ENCODE assay signal across 8 cellular contexts in genomic region chr1:26529655-26530539, GRCh38. TPM values are rescaled to one million over a fixed set of nuclear protein-coding genes. Genes with fewer than 3 reads are reported as not detected.
A peak's percentile ranks its signal among the peaks of the same experiment; 100 is the strongest.
DNase-seq lines count a peak whose midpoint lies in the region; ATAC-seq and TF ChIP-seq lines count a peak whose summit lies in the region.

Gene RPS6KA1, plus strand, starts transcription at chr1:26529761. Its CDS starts 160 bp downstream, at chr1:26529921.

- H3K27me3 Mint-ChIP-seq in activated naive CD4-positive, alpha-beta T cell treated with anti-CD3 and anti-CD28 coated beads, Interleukin-2, amount 50 U/mL, for 24 hours: no peaks in the 10 kb centered on the region

- H3K4me3 ChIP-seq in DND-41 (ENCODE audit: low read depth in 1 of 2, low read length in 2 of 2): peak within 1 kb of the TSS; percentile 33 to 69; a peak in 3 of 4 replicates
- H3K4me3 ChIP-seq in SJSA1: peak within 1 kb of the TSS; percentile 99
- H3K4me3 ChIP-seq in upper lobe of left lung: peak within 1 kb of the TSS; percentile 46 to 97 (median 90)

- H3K9me3 ChIP-seq in DND-41 (ENCODE audit: insufficient read depth, low read length, severe bottlenecking) (no peaks in the 10 kb centered on the region), SJSA1 (replicated peaks) (no peaks in the 10 kb centered on the region), upper lobe of left lung (no peaks in the 10 kb centered on the region)

- intact Hi-C loops in head of caudate nucleus (cut with DNase I): no loop called here

- peaks cover 4% of the 10 kb centered on the region; the same call in 1 of the 2 replicates for H4K20me1 ChIP-seq in DND-41 (ENCODE audit: insufficient read depth, low read length)

- peak in 3 of 4 donors; percentile 57 to 89 (median 84) for TF ChIP-seq POLR2A in upper lobe of left lung (IDR thresholded peaks at IDR 0.05)

- H3K4me1 Mint-ChIP-seq in activated naive CD4-positive, alpha-beta T cell treated with anti-CD3 and anti-CD28 coated beads, Interleukin-2, amount 50 U/mL, for 24 hours: peaks cover 30% of the 10 kb centered on the region

- H3K4me1 ChIP-seq in DND-41 (ENCODE audit: insufficient read depth, low read length): peaks cover 24% of the 10 kb centered on the region
- peaks cover 22% of the 10 kb centered on the region for H3K4me1 ChIP-seq in SJSA1 (replicated peaks)
- peaks cover 32 to 62% (median 48%) of the 10 kb centered on the region in 4 donors for H3K4me1 ChIP-seq in upper lobe of left lung

- H3K36me3 ChIP-seq in DND-41 (ENCODE audit: insufficient read depth, low read length) (no peaks in the 10 kb centered on the region), SJSA1 (peaks cover 6% of the 10 kb centered on the region), upper lobe of left lung (no peaks in the 10 kb centered on the region)

- peak within 1 kb of the TSS; percentile 91 for H2AFZ ChIP-seq in DND-41 (ENCODE audit: low read depth, low read length)

- H3K4me3 Mint-ChIP-seq in activated naive CD4-positive, alpha-beta T cell treated with anti-CD3 and anti-CD28 coated beads, Interleukin-2, amount 50 U/mL, for 24 hours: peak within 1 kb of the TSS; percentile 85

- no peaks in the 10 kb centered on the region for H3K9me3 Mint-ChIP-seq in activated naive CD4-positive, alpha-beta T cell treated with anti-CD3 and anti-CD28 coated beads, Interleukin-2, amount 50 U/mL, for 24 hours

- 4 to 12% methylated on average over 5 to 17 of the region's 90 CpGs for WGBS in upper lobe of left lung, 2 donors

- no peak for TF ChIP-seq EP300 in upper lobe of left lung (IDR thresholded peaks at IDR 0.05)

- H3K27ac ChIP-seq in DND-41 (ENCODE audit: low read length) (peak within 1 kb of the TSS; percentile 60), SJSA1 (no peak within 1 kb of the TSS; the same call in 1 of the 2 replicates), upper lobe of left lung (peak within 1 kb of the TSS; percentile 88 to 97 (median 90))

- peak within 1 kb of the TSS; percentile 91 for H3K4me2 ChIP-seq in DND-41 (ENCODE audit: insufficient read depth, low read length)

- H3K79me2 ChIP-seq in DND-41 (ENCODE audit: insufficient read depth, low read length): no peaks in the 10 kb centered on the region

- H3K36me3 Mint-ChIP-seq in activated naive CD4-positive, alpha-beta T cell treated with anti-CD3 and anti-CD28 coated beads, Interleukin-2, amount 50 U/mL, for 24 hours: no peaks in the 10 kb centered on the region

- ATAC-seq in DND-41 (ENCODE audit: insufficient read depth, low read depth): peak; percentile 91
- ATAC-seq in GM21447 (IDR thresholded peaks at IDR 0.05; ENCODE audit: unreplicated experiment): peak; percentile 65
- peak; percentile 65 for ATAC-seq in omental fat pad (ENCODE audit: low FRiP score)
- ATAC-seq in upper lobe of left lung (ENCODE audit: low FRiP score in 2 of 2): peak; percentile 56 to 80

- peak within 1 kb of the TSS; percentile 72 for H3K9ac ChIP-seq in DND-41 (ENCODE audit: low read depth, low read length)

- H3K27ac Mint-ChIP-seq in activated naive CD4-positive, alpha-beta T cell treated with anti-CD3 and anti-CD28 coated beads, Interleukin-2, amount 50 U/mL, for 24 hours: peak within 1 kb of the TSS; percentile 46

- DNase-seq in DND-41: peak; percentile 76
- DNase-seq in HuH-7.5 (ENCODE audit: low spot score): peak; percentile 91
- DNase-seq in SJSA1 (ENCODE audit: low read depth in 1 of 2, low spot score in 2 of 2): peak in 1 of 2 experiments; percentile 50
- peak in 41 of 42 donors; percentile 37 to 86 (median 73) for DNase-seq in head of caudate nucleus
- no peak for DNase-seq in omental fat pad (ENCODE audit: low spot score)
- DNase-seq in upper lobe of left lung: peak; percentile 84 to 95

- no peaks in the 10 kb centered on the region for H3K27me3 ChIP-seq in DND-41 (ENCODE audit: insufficient read depth, low read length, poor library complexity)
- H3K27me3 ChIP-seq in SJSA1 (replicated peaks): no peaks in the 10 kb centered on the region
- no peaks in the 10 kb centered on the region for H3K27me3 ChIP-seq in upper lobe of left lung

- no peak for TF ChIP-seq CTCF in DND-41 (IDR thresholded peaks at IDR 0.05; ENCODE audit: borderline replicate concordance, extremely low read depth, low read length, poor library complexity, severe bottlenecking)
- TF ChIP-seq CTCF in omental fat pad (IDR thresholded peaks at IDR 0.05): no peak
- peak in 3 of 6 experiments; percentile 23 to 47 (median 33) for TF ChIP-seq CTCF in upper lobe of left lung (IDR thresholded peaks at IDR 0.05)

RNA-seq across cellular contexts. Expression of gene RPS6KA1, which starts in this region (rescaled TPM):
- 23.7 and 27.6 TPM in 2 replicates for total RNA-seq in SJSA1 (2014; rRNA removed; shearing (Covaris generic))
- total RNA-seq in omental fat pad (10 to 100 TPM; 11.4 to 46.1 (median 28.1) TPM), upper lobe of left lung (100 to 1,000 TPM in 4 of 6 donors, 10 to 100 TPM in 2; 91.1 to 161 (median 120) TPM)
